ENCODE assay signal across 15 cellular contexts in the genomic region with DNA sequence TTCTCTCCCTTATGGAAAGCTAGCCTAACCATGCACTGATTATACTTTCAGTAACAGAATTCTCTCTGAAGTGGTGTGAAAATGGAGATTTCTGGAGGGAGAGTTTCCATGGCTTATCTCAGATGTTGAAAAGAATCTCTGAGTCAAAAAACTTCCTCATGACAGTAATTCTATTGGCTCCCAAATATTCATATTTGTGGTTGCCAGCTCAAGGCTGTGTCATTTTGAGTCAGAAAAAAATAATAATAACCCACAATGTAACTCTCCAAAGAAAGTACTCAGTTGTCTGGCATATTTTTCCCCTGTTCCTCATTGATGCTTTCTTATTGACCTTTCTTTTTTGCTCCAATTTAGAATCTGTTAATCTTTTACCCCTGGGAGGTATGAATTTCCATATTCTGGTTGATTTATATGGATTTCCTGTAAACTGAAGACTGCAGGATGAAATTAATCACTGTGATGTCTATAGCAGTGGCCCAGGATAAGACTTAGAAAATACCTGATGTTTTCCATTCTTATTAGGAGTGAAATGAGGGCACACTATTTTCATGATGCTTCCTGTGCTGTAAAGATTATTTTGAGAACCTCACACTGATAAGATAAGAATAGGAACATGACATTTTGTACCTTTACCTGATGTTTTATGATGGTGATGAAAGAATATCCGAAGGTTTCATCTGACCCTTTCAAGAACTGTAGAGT.
DNase-seq lines count a peak whose midpoint lies in the region; TF ChIP-seq lines count a peak whose summit lies in the region.
"Had no signal": no experiment of that assay in that cellular context is flagged by ENCODE, and none has a peak within 500 bp of the region (broad histone marks: within the 10 kb centered on the region; RNA-seq: fewer than 3 reads in every experiment).

No MANE protein-coding gene starts in this region.

- no peak for TF ChIP-seq POLR2A in lower leg skin (IDR thresholded peaks at IDR 0.05)

- no peaks in the 10 kb centered on the region for H3K9me3 ChIP-seq in fibroblast of lung (ENCODE audit: control insufficient read depth, insufficient read depth, low read depth, low read length)
- H3K9me3 ChIP-seq: thyroid gland had no signal

- 56 to 62% methylated on average over 1 of the region's 1 CpG for WGBS in lower leg skin, 2 donors

- no peak overlapping the region for H3K9ac ChIP-seq in fibroblast of lung (ENCODE audit: insufficient read depth, low read length)

- peak; percentile 67 for DNase-seq in GM03348 (ENCODE audit: low spot score)
- peak; percentile 67 for DNase-seq in RKO (ENCODE audit: low spot score)
- DNase-seq in fibroblast of lung (ENCODE audit: low read depth in 2 of 2): peak; percentile 76 to 94
- peak; percentile 5 for DNase-seq in renal cortical epithelial cell (ENCODE audit: low read depth)
- no peak for DNase-seq in dorsolateral prefrontal cortex
- DNase-seq in effector CD4-positive, alpha-beta T cell: no peak
- DNase-seq in activated effector memory CD4-positive, alpha-beta T cell treated with Interleukin-2 at 50 U/mL for 16 hours: no peak
- no peak for DNase-seq in lower leg skin (ENCODE audit: low spot score in 2 of 2)
- DNase-seq: amygdala; H7; naive thymus-derived CD4-positive, alpha-beta T cell; NCI-H146; small intestine; thyroid gland had no signal

- no peaks in the 10 kb centered on the region for H3K79me2 ChIP-seq in fibroblast of lung (ENCODE audit: control insufficient read depth, insufficient read depth, low read length)

- peak overlapping the region; percentile 72 for H3K4me2 ChIP-seq in fibroblast of lung (ENCODE audit: extremely low read depth, insufficient read depth, low read length)

- peaks cover 7% of the 10 kb centered on the region for H3K4me1 ChIP-seq in fibroblast of lung (ENCODE audit: control insufficient read depth, extremely low read depth, insufficient read depth, low read length)

- no peaks in the 10 kb centered on the region for H3K27me3 ChIP-seq in fibroblast of lung (ENCODE audit: control insufficient read depth, insufficient read depth, low read length)
- no peaks in the 10 kb centered on the region for H3K27me3 ChIP-seq in dorsolateral prefrontal cortex
- H3K27me3 ChIP-seq: thyroid gland had no signal

- TF ChIP-seq CTCF in fibroblast of lung (conservative IDR thresholded peaks at IDR 0.05 in 1 of 2, IDR thresholded peaks at IDR 0.05 in 1 of 2; ENCODE audit: low read depth in 1 of 2, low read length in 2 of 2): no peak
- no peak for TF ChIP-seq CTCF in dorsolateral prefrontal cortex (IDR thresholded peaks at IDR 0.05 in 54 of 56, conservative IDR thresholded peaks at IDR 0.05 in 2 of 56; ENCODE audit: low read depth in 1 of 56, partially characterized antibody in 56 of 56)
- TF ChIP-seq CTCF in lower leg skin (IDR thresholded peaks at IDR 0.05): no peak

- no peaks in the 10 kb centered on the region for H4K20me1 ChIP-seq in fibroblast of lung (ENCODE audit: control insufficient read depth, extremely low read depth, insufficient read depth, low read length)

- H2AFZ ChIP-seq in fibroblast of lung (ENCODE audit: low read length): peak overlapping the region; percentile 84

- intact Hi-C loops in dorsolateral prefrontal cortex (cut with DNase I) (no loop called here), lower leg skin (cut with DNase I; ENCODE audit: low total_unique reads) (no loop called here)

- no peak overlapping the region for H3K4me3 ChIP-seq in fibroblast of lung (replicated peaks in 1 of 4; ENCODE audit: control extremely low read depth in 1 of 4, insufficient read depth in 1 of 4, low read depth in 3 of 4, low read length in 4 of 4)
- H3K4me3 ChIP-seq in dorsolateral prefrontal cortex: no peak overlapping the region
- no peak overlapping the region for H3K4me3 ChIP-seq in lower leg skin (ENCODE audit: low read depth, poor library complexity, severe bottlenecking)
- H3K4me3 ChIP-seq: GM12878, thyroid gland had no signal

- H3K27ac ChIP-seq in fibroblast of lung (ENCODE audit: insufficient read depth, low read length): peak overlapping the region; percentile 75
- H3K27ac ChIP-seq in dorsolateral prefrontal cortex: no peak overlapping the region
- H3K27ac ChIP-seq: thyroid gland had no signal

- no peaks in the 10 kb centered on the region for H3K36me3 ChIP-seq in fibroblast of lung (ENCODE audit: control insufficient read depth, insufficient read depth, low read length)
- H3K36me3 ChIP-seq: thyroid gland had no signal

Comparison
In these comparisons a context has a peak if more than half of its experiments do, and no peak if none do; other contexts are left out.
1. DNase-seq: peak in GM03348 (single experiment), RKO (single experiment), fibroblast of lung (2 of 2) and renal cortical epithelial cell (single experiment); none in dorsolateral prefrontal cortex (0 of 10), effector CD4-positive, alpha-beta T cell (single experiment), activated effector memory CD4-positive, alpha-beta T cell treated with Interleukin-2 at 50 U/mL for 16 hours (single experiment) and lower leg skin (0 of 2).